ENCODE assay signal across 1 cellular context in the genomic region with DNA sequence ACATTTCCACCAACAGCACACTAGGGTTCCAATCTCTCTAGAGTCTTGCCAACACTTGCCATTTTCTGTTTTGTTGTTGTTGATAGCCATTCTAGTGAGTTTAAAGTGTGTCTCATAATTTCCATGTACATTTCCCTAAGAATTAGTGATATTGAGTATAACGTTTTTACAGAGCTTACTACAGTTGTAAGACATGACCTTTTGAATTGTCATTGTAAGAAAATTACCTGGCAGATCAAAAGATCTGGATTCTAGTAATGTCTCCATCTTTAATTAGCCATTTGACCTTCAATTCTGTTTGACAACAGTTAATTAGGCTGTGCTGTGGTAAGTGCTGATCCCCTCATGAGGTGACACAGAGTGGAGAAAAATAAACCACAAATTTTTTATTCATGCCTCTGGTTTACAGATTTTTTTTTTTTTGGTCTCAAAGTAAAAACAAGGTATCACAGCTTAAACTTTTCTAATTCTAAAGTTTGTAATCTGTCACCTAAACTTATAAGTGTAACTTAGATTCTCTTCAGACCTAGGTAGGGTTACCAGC.
TF ChIP-seq lines count a peak whose summit lies in the region.

No MANE protein-coding gene starts in this region.

TF ChIP-seq in GM12878, 131 proteins besides CTCF, POLR2A, EP300 and RAD21 (continued from another document):
- TF ChIP-seq, protein P1, sequence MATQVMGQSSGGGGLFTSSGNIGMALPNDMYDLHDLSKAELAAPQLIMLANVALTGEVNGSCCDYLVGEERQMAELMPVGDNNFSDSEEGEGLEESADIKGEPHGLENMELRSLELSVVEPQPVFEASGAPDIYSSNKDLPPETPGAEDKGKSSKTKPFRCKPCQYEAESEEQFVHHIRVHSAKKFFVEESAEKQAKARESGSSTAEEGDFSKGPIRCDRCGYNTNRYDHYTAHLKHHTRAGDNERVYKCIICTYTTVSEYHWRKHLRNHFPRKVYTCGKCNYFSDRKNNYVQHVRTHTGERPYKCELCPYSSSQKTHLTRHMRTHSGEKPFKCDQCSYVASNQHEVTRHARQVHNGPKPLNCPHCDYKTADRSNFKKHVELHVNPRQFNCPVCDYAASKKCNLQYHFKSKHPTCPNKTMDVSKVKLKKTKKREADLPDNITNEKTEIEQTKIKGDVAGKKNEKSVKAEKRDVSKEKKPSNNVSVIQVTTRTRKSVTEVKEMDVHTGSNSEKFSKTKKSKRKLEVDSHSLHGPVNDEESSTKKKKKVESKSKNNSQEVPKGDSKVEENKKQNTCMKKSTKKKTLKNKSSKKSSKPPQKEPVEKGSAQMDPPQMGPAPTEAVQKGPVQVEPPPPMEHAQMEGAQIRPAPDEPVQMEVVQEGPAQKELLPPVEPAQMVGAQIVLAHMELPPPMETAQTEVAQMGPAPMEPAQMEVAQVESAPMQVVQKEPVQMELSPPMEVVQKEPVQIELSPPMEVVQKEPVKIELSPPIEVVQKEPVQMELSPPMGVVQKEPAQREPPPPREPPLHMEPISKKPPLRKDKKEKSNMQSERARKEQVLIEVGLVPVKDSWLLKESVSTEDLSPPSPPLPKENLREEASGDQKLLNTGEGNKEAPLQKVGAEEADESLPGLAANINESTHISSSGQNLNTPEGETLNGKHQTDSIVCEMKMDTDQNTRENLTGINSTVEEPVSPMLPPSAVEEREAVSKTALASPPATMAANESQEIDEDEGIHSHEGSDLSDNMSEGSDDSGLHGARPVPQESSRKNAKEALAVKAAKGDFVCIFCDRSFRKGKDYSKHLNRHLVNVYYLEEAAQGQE (IDR thresholded peaks at IDR 0.05; ENCODE audit: low read depth, low read length), result no peak
TF ChIP-seq in GM12878: peak in this region for 2.
